ENCODE assay signal across 1 cellular context in genomic region chr22:24597076-24597475, GRCh38. TPM values are rescaled to one million over a fixed set of nuclear protein-coding genes. Genes with fewer than 3 reads are reported as not detected.
"Had no signal": no experiment of that assay in that cellular context is flagged by ENCODE, and none has a peak within 500 bp of the region (broad histone marks: within the 10 kb centered on the region; RNA-seq: fewer than 3 reads in every experiment).

No MANE protein-coding gene starts in this region.

RNA-seq across cellular contexts. Expression of gene LRRC75B, which starts 4.2 kb away (rescaled TPM):
- total RNA-seq: OCI-LY7 had no signal
